ENCODE assay signal across 1 cellular context in the genomic region with DNA sequence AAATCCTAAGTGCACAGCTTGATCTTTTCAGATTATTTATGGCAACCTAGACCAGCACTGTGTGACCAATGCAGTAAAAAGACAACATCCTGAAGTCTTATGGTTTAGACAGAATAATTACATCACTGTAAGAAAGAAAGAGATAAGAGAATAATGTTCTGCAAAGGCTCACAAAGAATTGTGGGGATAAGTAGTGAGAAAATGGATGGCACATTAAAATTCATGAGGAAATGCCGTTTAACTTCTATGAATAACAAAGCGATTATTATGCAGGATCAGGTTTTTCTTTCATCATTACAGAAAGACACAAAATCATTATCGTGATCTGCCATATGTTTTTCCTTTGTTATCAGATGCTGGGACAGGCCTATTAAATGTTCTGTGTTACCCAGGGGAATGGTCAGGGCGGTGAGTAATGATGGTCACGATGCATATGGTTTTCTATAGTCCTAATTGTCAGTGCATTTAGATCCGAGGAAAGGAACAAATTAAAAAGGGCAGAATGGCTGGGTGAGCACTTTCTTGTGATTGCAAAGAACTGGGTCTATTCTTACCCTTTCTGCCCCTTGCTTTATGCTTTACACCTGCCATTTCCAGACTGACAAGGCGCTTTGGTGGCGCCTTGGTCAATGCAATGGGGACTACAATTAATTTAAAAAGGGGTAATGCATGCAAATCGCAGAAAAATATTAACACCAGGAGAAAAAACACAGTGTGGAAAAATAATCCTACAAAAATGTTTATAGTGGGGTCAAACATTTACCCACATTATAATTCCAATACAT.
TF ChIP-seq lines count a peak whose summit lies in the region.

No MANE protein-coding gene starts in this region.

TF ChIP-seq in K562, 482 proteins besides CTCF, POLR2A, EP300 and RAD21 (continued from another document):
- TF ChIP-seq, protein P1, sequence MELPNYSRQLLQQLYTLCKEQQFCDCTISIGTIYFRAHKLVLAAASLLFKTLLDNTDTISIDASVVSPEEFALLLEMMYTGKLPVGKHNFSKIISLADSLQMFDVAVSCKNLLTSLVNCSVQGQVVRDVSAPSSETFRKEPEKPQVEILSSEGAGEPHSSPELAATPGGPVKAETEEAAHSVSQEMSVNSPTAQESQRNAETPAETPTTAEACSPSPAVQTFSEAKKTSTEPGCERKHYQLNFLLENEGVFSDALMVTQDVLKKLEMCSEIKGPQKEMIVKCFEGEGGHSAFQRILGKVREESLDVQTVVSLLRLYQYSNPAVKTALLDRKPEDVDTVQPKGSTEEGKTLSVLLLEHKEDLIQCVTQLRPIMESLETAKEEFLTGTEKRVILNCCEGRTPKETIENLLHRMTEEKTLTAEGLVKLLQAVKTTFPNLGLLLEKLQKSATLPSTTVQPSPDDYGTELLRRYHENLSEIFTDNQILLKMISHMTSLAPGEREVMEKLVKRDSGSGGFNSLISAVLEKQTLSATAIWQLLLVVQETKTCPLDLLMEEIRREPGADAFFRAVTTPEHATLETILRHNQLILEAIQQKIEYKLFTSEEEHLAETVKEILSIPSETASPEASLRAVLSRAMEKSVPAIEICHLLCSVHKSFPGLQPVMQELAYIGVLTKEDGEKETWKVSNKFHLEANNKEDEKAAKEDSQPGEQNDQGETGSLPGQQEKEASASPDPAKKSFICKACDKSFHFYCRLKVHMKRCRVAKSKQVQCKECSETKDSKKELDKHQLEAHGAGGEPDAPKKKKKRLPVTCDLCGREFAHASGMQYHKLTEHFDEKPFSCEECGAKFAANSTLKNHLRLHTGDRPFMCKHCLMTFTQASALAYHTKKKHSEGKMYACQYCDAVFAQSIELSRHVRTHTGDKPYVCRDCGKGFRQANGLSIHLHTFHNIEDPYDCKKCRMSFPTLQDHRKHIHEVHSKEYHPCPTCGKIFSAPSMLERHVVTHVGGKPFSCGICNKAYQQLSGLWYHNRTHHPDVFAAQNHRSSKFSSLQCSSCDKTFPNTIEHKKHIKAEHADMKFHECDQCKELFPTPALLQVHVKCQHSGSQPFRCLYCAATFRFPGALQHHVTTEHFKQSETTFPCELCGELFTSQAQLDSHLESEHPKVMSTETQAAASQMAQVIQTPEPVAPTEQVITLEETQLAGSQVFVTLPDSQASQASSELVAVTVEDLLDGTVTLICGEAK (IDR thresholded peaks at IDR 0.05): no peak
- TF ChIP-seq, protein P1 (CRISPR knock-in tag; IDR thresholded peaks at IDR 0.05): no peak
- TF ChIP-seq, protein P2, sequence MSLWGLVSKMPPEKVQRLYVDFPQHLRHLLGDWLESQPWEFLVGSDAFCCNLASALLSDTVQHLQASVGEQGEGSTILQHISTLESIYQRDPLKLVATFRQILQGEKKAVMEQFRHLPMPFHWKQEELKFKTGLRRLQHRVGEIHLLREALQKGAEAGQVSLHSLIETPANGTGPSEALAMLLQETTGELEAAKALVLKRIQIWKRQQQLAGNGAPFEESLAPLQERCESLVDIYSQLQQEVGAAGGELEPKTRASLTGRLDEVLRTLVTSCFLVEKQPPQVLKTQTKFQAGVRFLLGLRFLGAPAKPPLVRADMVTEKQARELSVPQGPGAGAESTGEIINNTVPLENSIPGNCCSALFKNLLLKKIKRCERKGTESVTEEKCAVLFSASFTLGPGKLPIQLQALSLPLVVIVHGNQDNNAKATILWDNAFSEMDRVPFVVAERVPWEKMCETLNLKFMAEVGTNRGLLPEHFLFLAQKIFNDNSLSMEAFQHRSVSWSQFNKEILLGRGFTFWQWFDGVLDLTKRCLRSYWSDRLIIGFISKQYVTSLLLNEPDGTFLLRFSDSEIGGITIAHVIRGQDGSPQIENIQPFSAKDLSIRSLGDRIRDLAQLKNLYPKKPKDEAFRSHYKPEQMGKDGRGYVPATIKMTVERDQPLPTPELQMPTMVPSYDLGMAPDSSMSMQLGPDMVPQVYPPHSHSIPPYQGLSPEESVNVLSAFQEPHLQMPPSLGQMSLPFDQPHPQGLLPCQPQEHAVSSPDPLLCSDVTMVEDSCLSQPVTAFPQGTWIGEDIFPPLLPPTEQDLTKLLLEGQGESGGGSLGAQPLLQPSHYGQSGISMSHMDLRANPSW (CRISPR knock-in tag; IDR thresholded peaks at IDR 0.05): no peak
- TF ChIP-seq CBFA2T3 (IDR thresholded peaks at IDR 0.05): peak; percentile 51
- peak; percentile 59; the same call in 1 of the 2 replicates for TF ChIP-seq LEF1 (IDR thresholded peaks at IDR 0.05)
- no peak for TF ChIP-seq SRSF9 (IDR thresholded peaks at IDR 0.05; ENCODE audit: borderline replicate concordance, low read depth, low read length)
- no peak for TF ChIP-seq ZNF121 (CRISPR knock-in tag; conservative IDR thresholded peaks at IDR 0.05)
- peak; percentile 73; the same call in 1 of the 2 replicates for TF ChIP-seq DPF2 (IDR thresholded peaks at IDR 0.05)
